In genomic region chr3:12553921-12554391, GRCh38 we compare ENCODE assay signal across 1 cellular context.
TF ChIP-seq lines count a peak whose summit lies in the region.

No MANE protein-coding gene starts in this region.

TF ChIP-seq in IMR-90, 13 proteins besides CTCF, POLR2A, EP300 and RAD21:
- TF ChIP-seq, protein P1, sequence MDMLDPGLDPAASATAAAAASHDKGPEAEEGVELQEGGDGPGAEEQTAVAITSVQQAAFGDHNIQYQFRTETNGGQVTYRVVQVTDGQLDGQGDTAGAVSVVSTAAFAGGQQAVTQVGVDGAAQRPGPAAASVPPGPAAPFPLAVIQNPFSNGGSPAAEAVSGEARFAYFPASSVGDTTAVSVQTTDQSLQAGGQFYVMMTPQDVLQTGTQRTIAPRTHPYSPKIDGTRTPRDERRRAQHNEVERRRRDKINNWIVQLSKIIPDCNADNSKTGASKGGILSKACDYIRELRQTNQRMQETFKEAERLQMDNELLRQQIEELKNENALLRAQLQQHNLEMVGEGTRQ (IDR thresholded peaks at IDR 0.05; ENCODE audit: low read depth, low read length) = no peak
- TF ChIP-seq NFE2L2 (IDR thresholded peaks at IDR 0.05; ENCODE audit: low read depth, low read length) (no peak), FOS (IDR thresholded peaks at IDR 0.05; ENCODE audit: low read depth, low read length) (no peak), RCOR1 (IDR thresholded peaks at IDR 0.05; ENCODE audit: insufficient replicate concordance, low read length) (no peak), SMC3 (IDR thresholded peaks at IDR 0.05; ENCODE audit: low read depth, low read length) (no peak), CHD1 (IDR thresholded peaks at IDR 0.05; ENCODE audit: low read depth, low read length) (no peak), ELK1 (IDR thresholded peaks at IDR 0.05; ENCODE audit: borderline replicate concordance, low read depth, low read length) (no peak), BHLHE40 (IDR thresholded peaks at IDR 0.05; ENCODE audit: low read depth, low read length) (no peak), CEBPB (IDR thresholded peaks at IDR 0.05; ENCODE audit: low read depth, low read length) (no peak), MAFK (IDR thresholded peaks at IDR 0.05; ENCODE audit: low read depth, low read length) (no peak), RFX5 (IDR thresholded peaks at IDR 0.05; ENCODE audit: low read depth, low read length) (no peak), MAZ (IDR thresholded peaks at IDR 0.05; ENCODE audit: borderline replicate concordance, low read depth, low read length) (no peak), MXI1 (IDR thresholded peaks at IDR 0.05; ENCODE audit: borderline replicate concordance, low read depth, low read length) (no peak)
